In genomic region chrX:6505960-6506359, GRCh38 we compare ENCODE assay signal across 16 cellular contexts. TPM values are rescaled to one million over a fixed set of nuclear protein-coding genes. Genes with fewer than 3 reads are reported as not detected.
"Had no signal": no experiment of that assay in that cellular context is flagged by ENCODE, and none has a peak within 500 bp of the region (broad histone marks: within the 10 kb centered on the region; RNA-seq: fewer than 3 reads in every experiment).

No MANE protein-coding gene starts in this region.

- ATAC-seq: activated CD8-positive, alpha-beta T cell treated with anti-CD3 and anti-CD28 coated beads, Interleukin-2, amount 10 ng/mL, durations not matched to agents 7 days and 5 days; heart right ventricle; left ventricle myocardium superior; WTC11 had no signal

- DNase-seq: activated CD4-positive, alpha-beta T cell treated with anti-CD3 and anti-CD28 coated beads for 48 hours; activated CD8-positive, alpha-beta memory T cell treated with anti-CD3 and anti-CD28 coated beads, Interleukin-2, amount 50 U/mL, for 48 hours; activated CD8-positive, alpha-beta T cell treated with anti-CD3 and anti-CD28 coated beads, Interleukin-2, amount 10 ng/mL, durations not matched to agents 7 days and 5 days; activated naive CD4-positive, alpha-beta T cell treated with Interleukin-2 at 50 U/mL for 16 hours; foreskin melanocyte; heart right ventricle; islet precursor cell; left ventricle myocardium superior; mesenchymal stem cell; thyroid gland; uterus had no signal

- H3K9me3 ChIP-seq: thyroid gland, uterus had no signal

- H3K27me3 ChIP-seq: cardiac muscle cell, heart right ventricle, thyroid gland, uterus had no signal

- H3K36me3 ChIP-seq: cardiac muscle cell, heart right ventricle, thyroid gland, uterus had no signal

- H3K4me3 ChIP-seq: cardiac muscle cell, heart right ventricle, skin epidermis, thyroid gland, uterus had no signal

- H3K27ac ChIP-seq: cardiac muscle cell, heart right ventricle, skin epidermis, thyroid gland, uterus had no signal

- H3K4me1 ChIP-seq: heart right ventricle, thyroid gland, uterus had no signal

RNA-seq across cellular contexts. Expression of gene VCX3A, which starts 29.0 kb away (rescaled TPM):
- total RNA-seq: activated CD8-positive, alpha-beta T cell treated with anti-CD3 and anti-CD28 coated beads, Interleukin-2, amount 10 ng/mL, durations not matched to agents 7 days and 5 days; astrocyte; endothelial cell of umbilical vein; heart right ventricle; left ventricle myocardium superior; uterus had no signal
